8 cellular contexts compared by ENCODE assay signal in the genomic region with DNA sequence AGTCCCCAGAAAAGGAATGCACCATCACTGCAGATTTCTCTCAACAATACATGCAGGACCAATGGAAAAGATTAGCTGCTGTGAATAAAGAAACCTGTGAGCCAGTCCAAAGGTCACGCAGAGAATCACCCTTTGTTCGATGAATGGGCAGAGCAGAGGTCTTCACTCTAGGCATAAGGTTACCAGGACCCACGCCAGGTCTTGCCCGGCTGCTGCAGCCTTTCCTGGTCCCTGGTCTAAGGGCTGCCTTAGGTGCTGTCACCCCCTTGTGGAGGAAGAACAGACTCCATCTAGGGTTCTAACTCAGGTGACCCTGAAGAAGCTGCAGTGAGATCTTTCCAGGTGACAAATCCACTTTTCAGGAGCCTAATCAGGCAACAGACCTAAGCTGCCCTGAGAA. TPM values are rescaled to one million over a fixed set of nuclear protein-coding genes. Genes with fewer than 3 reads are reported as not detected.
A peak's percentile ranks its signal among the peaks of the same experiment; 100 is the strongest.
DNase-seq lines count a peak whose midpoint lies in the region; ATAC-seq and TF ChIP-seq lines count a peak whose summit lies in the region.

No MANE protein-coding gene starts in this region.

- POLR2A ChIA-PET in activated CD4-positive, alpha-beta memory T cell treated with anti-CD3 and anti-CD28 coated beads for 36 hours (lab: Charles Lee) = interaction anchor here (0.6 to 1.5 kb wide), 2 partner anchors 31 to 43 kb away, joined by 3 to 5 read pairs; no protein-coding TSS in a partner anchor

- H3K9me3 ChIP-seq in gastrocnemius medialis = no peaks in the 10 kb centered on the region

- H3K27ac Mint-ChIP-seq in activated CD4-positive, alpha-beta memory T cell treated with anti-CD3 and anti-CD28 coated beads for 36 hours = no peak overlapping the region

- ATAC-seq in gastrocnemius medialis = peak in 1 of 2 donors; percentile 45
- no peak for ATAC-seq in HG03521 (IDR thresholded peaks at IDR 0.05; ENCODE audit: unreplicated experiment)
- ATAC-seq in omental fat pad (ENCODE audit: low FRiP score) = no peak

- TF ChIP-seq EP300 in Ishikawa (IDR thresholded peaks at IDR 0.05; ENCODE audit: borderline replicate concordance) = no peak

- intact Hi-C loops in activated CD4-positive, alpha-beta memory T cell treated with anti-CD3 and anti-CD28 coated beads for 36 hours (cut with micrococcal nuclease) = loop anchor here (1.0 kb wide), 1 partner anchor 46 kb away; no protein-coding TSS in a partner anchor
- intact Hi-C loops in gastrocnemius medialis (cut with DNase I; ENCODE audit: low total_unique reads) = no loop called here

- DNase-seq in NCI-H748 (lab: John Stamatoyannopoulos, UW; ENCODE audit: unreplicated experiment) (peak; percentile 36), NCI-H748 treated with DMSO at 0.1 percent for 48 hours (lab: John Stamatoyannopoulos, UW) (no peak), germinal center (ENCODE audit: low spot score) (peak; percentile 37), gastrocnemius medialis (no peak), omental fat pad (ENCODE audit: low spot score) (no peak)
- DNase-seq in activated CD4-positive, alpha-beta memory T cell treated with anti-CD3 and anti-CD28 coated beads for 36 hours = peak; percentile 39

- no peaks in the 10 kb centered on the region for H3K27me3 Mint-ChIP-seq in activated CD4-positive, alpha-beta memory T cell treated with anti-CD3 and anti-CD28 coated beads for 36 hours

- H3K36me3 ChIP-seq in gastrocnemius medialis = peaks cover 0 to 50% of the 10 kb centered on the region in 2 donors

- no peaks in the 10 kb centered on the region for H3K27me3 ChIP-seq in gastrocnemius medialis

- peak; percentile 83 for TF ChIP-seq RAD21 in Ishikawa (IDR thresholded peaks at IDR 0.05; ENCODE audit: low read depth)

- no peaks in the 10 kb centered on the region for H3K9me3 Mint-ChIP-seq in activated CD4-positive, alpha-beta memory T cell treated with anti-CD3 and anti-CD28 coated beads for 36 hours

- no peak for TF ChIP-seq POLR2A in gastrocnemius medialis (IDR thresholded peaks at IDR 0.05)

- H3K4me3 Mint-ChIP-seq in activated CD4-positive, alpha-beta memory T cell treated with anti-CD3 and anti-CD28 coated beads for 36 hours = no peak overlapping the region

- CTCF ChIA-PET in activated CD4-positive, alpha-beta memory T cell treated with anti-CD3 and anti-CD28 coated beads for 36 hours (lab: Charles Lee) = interaction anchor here (0.6 to 1.8 kb wide), 12 partner anchors 14 to 488 kb away, joined by 3 to 17 read pairs (median 4); no protein-coding TSS in a partner anchor

- in situ Hi-C loops in gastrocnemius medialis (cut with MboI; ENCODE audit: low sequenced_read_pairs in 4 of 4) = no loop called here

- H3K4me1 Mint-ChIP-seq in activated CD4-positive, alpha-beta memory T cell treated with anti-CD3 and anti-CD28 coated beads for 36 hours (ENCODE audit: low read depth) = peaks cover 30% of the 10 kb centered on the region

- no peak overlapping the region for H3K27ac ChIP-seq in gastrocnemius medialis

- no peaks in the 10 kb centered on the region for H3K4me1 ChIP-seq in gastrocnemius medialis

- H3K36me3 Mint-ChIP-seq in activated CD4-positive, alpha-beta memory T cell treated with anti-CD3 and anti-CD28 coated beads for 36 hours = peaks cover 47% of the 10 kb centered on the region

- peak in 4 of 5 experiments; percentile 19 to 48 (median 31) for TF ChIP-seq CTCF in gastrocnemius medialis (IDR thresholded peaks at IDR 0.05 in 4 of 5, conservative IDR thresholded peaks at IDR 0.05 in 1 of 5)
- no peak for TF ChIP-seq CTCF in omental fat pad (IDR thresholded peaks at IDR 0.05)

- no peak overlapping the region for H3K4me3 ChIP-seq in gastrocnemius medialis

TF ChIP-seq in Ishikawa, 13 proteins besides CTCF, POLR2A, EP300 and RAD21:
- no peak for TF ChIP-seq TAF1 (IDR thresholded peaks at IDR 0.05; ENCODE audit: low read depth)
- TF ChIP-seq, protein P1, sequence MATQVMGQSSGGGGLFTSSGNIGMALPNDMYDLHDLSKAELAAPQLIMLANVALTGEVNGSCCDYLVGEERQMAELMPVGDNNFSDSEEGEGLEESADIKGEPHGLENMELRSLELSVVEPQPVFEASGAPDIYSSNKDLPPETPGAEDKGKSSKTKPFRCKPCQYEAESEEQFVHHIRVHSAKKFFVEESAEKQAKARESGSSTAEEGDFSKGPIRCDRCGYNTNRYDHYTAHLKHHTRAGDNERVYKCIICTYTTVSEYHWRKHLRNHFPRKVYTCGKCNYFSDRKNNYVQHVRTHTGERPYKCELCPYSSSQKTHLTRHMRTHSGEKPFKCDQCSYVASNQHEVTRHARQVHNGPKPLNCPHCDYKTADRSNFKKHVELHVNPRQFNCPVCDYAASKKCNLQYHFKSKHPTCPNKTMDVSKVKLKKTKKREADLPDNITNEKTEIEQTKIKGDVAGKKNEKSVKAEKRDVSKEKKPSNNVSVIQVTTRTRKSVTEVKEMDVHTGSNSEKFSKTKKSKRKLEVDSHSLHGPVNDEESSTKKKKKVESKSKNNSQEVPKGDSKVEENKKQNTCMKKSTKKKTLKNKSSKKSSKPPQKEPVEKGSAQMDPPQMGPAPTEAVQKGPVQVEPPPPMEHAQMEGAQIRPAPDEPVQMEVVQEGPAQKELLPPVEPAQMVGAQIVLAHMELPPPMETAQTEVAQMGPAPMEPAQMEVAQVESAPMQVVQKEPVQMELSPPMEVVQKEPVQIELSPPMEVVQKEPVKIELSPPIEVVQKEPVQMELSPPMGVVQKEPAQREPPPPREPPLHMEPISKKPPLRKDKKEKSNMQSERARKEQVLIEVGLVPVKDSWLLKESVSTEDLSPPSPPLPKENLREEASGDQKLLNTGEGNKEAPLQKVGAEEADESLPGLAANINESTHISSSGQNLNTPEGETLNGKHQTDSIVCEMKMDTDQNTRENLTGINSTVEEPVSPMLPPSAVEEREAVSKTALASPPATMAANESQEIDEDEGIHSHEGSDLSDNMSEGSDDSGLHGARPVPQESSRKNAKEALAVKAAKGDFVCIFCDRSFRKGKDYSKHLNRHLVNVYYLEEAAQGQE (IDR thresholded peaks at IDR 0.05; ENCODE audit: low read depth) = no peak
- no peak for TF ChIP-seq CEBPB (IDR thresholded peaks at IDR 0.05)
- no peak for TF ChIP-seq NFIC (IDR thresholded peaks at IDR 0.05)

RNA-seq across cellular contexts. Expression of gene NAP1L4, which starts 29.0 kb away (rescaled TPM):
- total RNA-seq in activated CD4-positive, alpha-beta memory T cell treated with anti-CD3 and anti-CD28 coated beads for 36 hours = 100 to 1,000 TPM; 261 to 263 TPM
- total RNA-seq in gastrocnemius medialis (100 to 1,000 TPM in 3 of 4 donors, 10 to 100 TPM in 1; 86.4 to 123 (median 111) TPM), omental fat pad (10 to 100 TPM; 58.2 to 90.0 (median 82.2) TPM)

RNA-seq across cellular contexts. Expression of gene CARS1, which starts 36.1 kb away (rescaled TPM):
- total RNA-seq in activated CD4-positive, alpha-beta memory T cell treated with anti-CD3 and anti-CD28 coated beads for 36 hours = 10 to 100 TPM; 94.7 to 97.5 TPM
- total RNA-seq in gastrocnemius medialis (10 to 100 TPM; 31.5 to 46.5 (median 34.7) TPM), omental fat pad (10 to 100 TPM; 40.6 to 69.7 (median 57.8) TPM)

Comparison
In these comparisons a context has a peak if more than half of its experiments do, and no peak if none do; other contexts are left out.
1. DNase-seq: peak in NCI-H748 (single experiment), activated CD4-positive, alpha-beta memory T cell treated with anti-CD3 and anti-CD28 coated beads for 36 hours (single experiment) and germinal center (single experiment); none in NCI-H748 treated with DMSO at 0.1 percent for 48 hours (single experiment), gastrocnemius medialis (0 of 2) and omental fat pad (single experiment).
2. CTCF ChIP-seq: peak in gastrocnemius medialis (4 of 5); none in omental fat pad (0 of 3).